19 cellular contexts compared by ENCODE assay signal in the genomic region with DNA sequence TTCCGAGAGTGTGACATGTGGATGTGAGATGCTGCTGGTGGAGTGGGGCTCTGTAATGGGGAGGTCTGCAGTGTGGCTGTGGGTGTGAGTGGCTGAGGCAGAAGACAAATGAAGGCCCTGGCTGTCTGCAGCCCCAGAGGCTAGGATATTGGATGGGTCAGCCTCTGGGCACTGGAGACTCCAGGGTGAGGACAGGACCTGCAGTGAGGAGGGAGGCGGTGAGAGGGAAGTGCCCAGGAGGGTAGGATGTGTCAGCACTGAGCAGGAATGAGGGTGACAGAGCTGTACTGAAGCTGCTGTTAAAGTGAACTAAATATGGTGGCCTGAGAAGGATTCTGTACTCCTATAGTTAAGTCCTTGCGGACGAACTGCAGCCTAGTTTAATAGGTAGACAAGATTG. TPM values are rescaled to one million over a fixed set of nuclear protein-coding genes. Genes with fewer than 3 reads are reported as not detected.
DNase-seq lines count a peak whose midpoint lies in the region; ATAC-seq, FAIRE-seq and TF ChIP-seq lines count a peak whose summit lies in the region.
"Had no signal": no experiment of that assay in that cellular context is flagged by ENCODE, and none has a peak within 500 bp of the region (broad histone marks: within the 10 kb centered on the region; RNA-seq: fewer than 3 reads in every experiment).

No MANE protein-coding gene starts in this region.

- H3K9ac ChIP-seq in H1 (replicated peaks in 1 of 4; ENCODE audit: extremely low read depth in 1 of 4, low read depth in 3 of 4, low read length in 3 of 4): no peak overlapping the region

- no peaks in the 10 kb centered on the region for H3K79me2 ChIP-seq in H1 (ENCODE audit: control insufficient read depth in 1 of 2, insufficient read depth in 2 of 2, low read length in 2 of 2)

- no peak for TF ChIP-seq EP300 in H1 (IDR thresholded peaks at IDR 0.05; ENCODE audit: borderline replicate concordance in 1 of 2, low read depth in 2 of 2, low read length in 2 of 2)

- H2BK15ac ChIP-seq in H1 (ENCODE audit: low read length): no peak overlapping the region

- ATAC-seq in mucosa of descending colon (peak; percentile 16), GM18517 (IDR thresholded peaks at IDR 0.05; ENCODE audit: unreplicated experiment) (no peak)

- H3K27me3 ChIP-seq in cardiac muscle cell: no peaks in the 10 kb centered on the region
- H3K27me3 ChIP-seq in right atrium auricular region: no peaks in the 10 kb centered on the region
- H3K27me3 ChIP-seq in H1 (replicated peaks in 1 of 4; ENCODE audit: control insufficient read depth in 3 of 4, extremely low read depth in 1 of 4, insufficient read depth in 3 of 4, low read length in 3 of 4): no peaks in the 10 kb centered on the region

- peaks cover 2% of the 10 kb centered on the region; the same call in 1 of the 2 replicates for H3K23me2 ChIP-seq in H1 (ENCODE audit: low read depth, low read length)

- no peak for FAIRE-seq in H1 (lab: Jason Lieb, UNC)
- FAIRE-seq: A549, D721Med, GM12892, GM18507, H54 had no signal

- no peak overlapping the region for H3K4ac ChIP-seq in H1 (replicated peaks; ENCODE audit: insufficient read length, low read depth, low read length)

- no peak overlapping the region for H3K56ac ChIP-seq in H1 (replicated peaks; ENCODE audit: insufficient read length, low read depth, low read length)

- H2BK12ac ChIP-seq in H1 (ENCODE audit: low read depth, low read length): no peak overlapping the region

- POLR2A ChIA-PET in H1 (lab: Charles Lee; ENCODE audit: partially characterized antibody): interaction anchor here (1.0 kb wide), 1 partner anchor 29 kb away, joined by 3 read pairs; no protein-coding TSS in a partner anchor

- H3K4me3 ChIP-seq in cardiac muscle cell: no peak overlapping the region
- no peak overlapping the region for H3K4me3 ChIP-seq in right atrium auricular region
- no peak overlapping the region for H3K4me3 ChIP-seq in H1 (ENCODE audit: extremely low read depth in 1 of 4, insufficient read depth in 2 of 4, low read depth in 3 of 4, low read length in 4 of 4)
- no peak overlapping the region for H3K4me3 ChIP-seq in mucosa of descending colon
- H3K4me3 ChIP-seq: A549 had no signal

- H3K9me3 ChIP-seq in cardiac muscle cell (ENCODE audit: low read depth): no peaks in the 10 kb centered on the region
- no peaks in the 10 kb centered on the region for H3K9me3 ChIP-seq in right atrium auricular region
- no peaks in the 10 kb centered on the region for H3K9me3 ChIP-seq in H1 (ENCODE audit: insufficient read depth in 2 of 2, low read depth in 1 of 2, low read length in 1 of 2)
- H3K9me3 ChIP-seq in mucosa of descending colon: no peaks in the 10 kb centered on the region
- H3K9me3 ChIP-seq: A549, Caco-2 had no signal

- no peak overlapping the region for H2AK5ac ChIP-seq in H1 (ENCODE audit: low read depth, low read length)

- no peak for TF ChIP-seq POLR2A in H1 (IDR thresholded peaks at IDR 0.05; ENCODE audit: control extremely low read depth in 1 of 2, low read depth in 2 of 2, low read length in 2 of 2)

- no peak overlapping the region for H3K14ac ChIP-seq in H1 (ENCODE audit: insufficient read length)

- no peak overlapping the region for H2BK20ac ChIP-seq in H1 (ENCODE audit: low read length)

- no peak for TF ChIP-seq RAD21 in H1 (IDR thresholded peaks at IDR 0.05 in 1 of 2, conservative IDR thresholded peaks at IDR 0.05 in 1 of 2; ENCODE audit: low read depth in 2 of 2, low read length in 2 of 2)

- no peak overlapping the region for H4K8ac ChIP-seq in H1 (ENCODE audit: extremely low read depth, insufficient read depth, low read length)

- H3K4me1 ChIP-seq in cardiac muscle cell (ENCODE audit: low read depth): peaks cover 11% of the 10 kb centered on the region
- H3K4me1 ChIP-seq in right atrium auricular region: no peaks in the 10 kb centered on the region
- H3K4me1 ChIP-seq in H1 (replicated peaks in 1 of 4; ENCODE audit: control insufficient read depth in 3 of 4, insufficient read depth in 4 of 4, low read length in 3 of 4): no peaks in the 10 kb centered on the region; a peak in 2 of 7 replicates
- no peaks in the 10 kb centered on the region for H3K4me1 ChIP-seq in mucosa of descending colon (ENCODE audit: low read depth)
- H3K4me1 ChIP-seq: A549 had no signal

- H3K4me2 ChIP-seq in H1 (ENCODE audit: insufficient read depth in 1 of 2, low read depth in 2 of 2, low read length in 2 of 2): no peak overlapping the region
- H3K4me2 ChIP-seq: A549 had no signal

- DNase-seq in cardiac muscle cell (ENCODE audit: low read depth in 1 of 2, low spot score in 1 of 2): peak in 1 of 2 donors; percentile 19
- DNase-seq in right atrium auricular region (ENCODE audit: low spot score): no peak
- DNase-seq in H1 (ENCODE audit: low read depth in 1 of 2, low spot score in 2 of 2): no peak
- no peak for DNase-seq in mucosa of descending colon
- DNase-seq in NCI-H526 treated with DMSO at 0.1 percent for 48 hours (lab: John Stamatoyannopoulos, UW): no peak
- no peak for DNase-seq in retina
- DNase-seq: AML-193; Caco-2; CD4-positive, alpha-beta T cell; GDM1; HCEC 1CT had no signal

- no peak overlapping the region for H2AFZ ChIP-seq in H1 (ENCODE audit: low read length)

- TF ChIP-seq CTCF in cardiac muscle cell (IDR thresholded peaks at IDR 0.05; ENCODE audit: low read depth, low read length) (no peak), right atrium auricular region (IDR thresholded peaks at IDR 0.05) (no peak), H1 (IDR thresholded peaks at IDR 0.05; ENCODE audit: control extremely low read depth in 1 of 3, insufficient read depth in 1 of 3, low read depth in 1 of 3, low read length in 3 of 3) (no peak), mucosa of descending colon (IDR thresholded peaks at IDR 0.05) (no peak)

- peak overlapping the region; percentile 25 for H4K91ac ChIP-seq in H1 (replicated peaks; ENCODE audit: insufficient read length, low read length)

- H4K5ac ChIP-seq in H1 (ENCODE audit: insufficient read length, low read depth, low read length): no peak overlapping the region

- no peak overlapping the region for H2BK5ac ChIP-seq in H1 (ENCODE audit: low read depth, low read length)

- no peaks in the 10 kb centered on the region for H3K36me3 ChIP-seq in cardiac muscle cell
- H3K36me3 ChIP-seq in right atrium auricular region: no peaks in the 10 kb centered on the region
- no peaks in the 10 kb centered on the region for H3K36me3 ChIP-seq in H1 (ENCODE audit: control insufficient read depth in 2 of 4, insufficient read depth in 4 of 4, low read length in 3 of 4)
- no peaks in the 10 kb centered on the region for H3K36me3 ChIP-seq in mucosa of descending colon (ENCODE audit: low read depth)

- CTCF ChIA-PET in H1 (lab: Charles Lee; ENCODE audit: partially characterized antibody): interaction anchor here (0.6 to 3.5 kb wide), 3 partner anchors 11 to 269 kb away, joined by 3 to 11 read pairs (median 4); no protein-coding TSS in a partner anchor

- H2BK120ac ChIP-seq in H1 (replicated peaks; ENCODE audit: low read depth, low read length): no peak overlapping the region

- H3K18ac ChIP-seq in H1 (ENCODE audit: extremely low read depth, low read length): peak overlapping the region; percentile 2; the same call in 1 of the 2 replicates

- no peaks in the 10 kb centered on the region for H4K20me1 ChIP-seq in H1 (replicated peaks in 1 of 2; ENCODE audit: control insufficient read depth in 1 of 2, insufficient read depth in 2 of 2, low read length in 2 of 2)

- intact Hi-C loops in mucosa of descending colon (cut with DNase I, micrococcal nuclease): no loop called here

- H3K27ac ChIP-seq in cardiac muscle cell (peak overlapping the region; percentile 5), right atrium auricular region (no peak overlapping the region), H1 (ENCODE audit: low read depth, low read length) (no peak overlapping the region)
- H3K27ac ChIP-seq: 22Rv1, A549, C4-2B had no signal

- H3K23ac ChIP-seq in H1 (ENCODE audit: insufficient read length): no peak overlapping the region

- WGBS in H1 (ENCODE audit: extremely low coverage in 1 of 2, insufficient coverage in 1 of 2, insufficient read length in 1 of 2, insufficient replicate concordance in 2 of 2, low coverage in 1 of 2, low lambda C conversion rate in 2 of 2, missing lambda C conversion rate in 1 of 2), 2 experiments: 87% methylated on average over 4 of the region's 4 CpGs; no CpG with 5 or more reads in 1 of the 2 experiments

- H3K79me1 ChIP-seq in H1 (ENCODE audit: low read depth, low read length): no peaks in the 10 kb centered on the region

TF ChIP-seq in H1, 55 proteins besides CTCF, POLR2A, EP300 and RAD21 (continues in another document):
- TF ChIP-seq KDM5A (IDR thresholded peaks at IDR 0.05; ENCODE audit: low read length): no peak
- TF ChIP-seq ASH2L (IDR thresholded peaks at IDR 0.05; ENCODE audit: low read length): no peak
- no peak for TF ChIP-seq RFX5 (IDR thresholded peaks at IDR 0.05; ENCODE audit: borderline replicate concordance, low read depth, low read length)
- TF ChIP-seq TAF7 (optimal IDR thresholded peaks at IDR 0.05; ENCODE audit: borderline replicate concordance, low read depth, low read length): no peak
- TF ChIP-seq SIX5 (IDR thresholded peaks at IDR 0.05; ENCODE audit: low read depth, low read length): no peak
- no peak for TF ChIP-seq CBX5 (IDR thresholded peaks at IDR 0.05; ENCODE audit: low read depth, low read length)
- TF ChIP-seq CBX8 (IDR thresholded peaks at IDR 0.05; ENCODE audit: borderline replicate concordance, low read depth, low read length): no peak
- no peak for TF ChIP-seq MAFK (IDR thresholded peaks at IDR 0.05; ENCODE audit: low read depth, low read length)
- TF ChIP-seq TCF12 (IDR thresholded peaks at IDR 0.05; ENCODE audit: low read depth, low read length): no peak
- TF ChIP-seq RNF2 (IDR thresholded peaks at IDR 0.05; ENCODE audit: borderline replicate concordance, low read depth, low read length, missing control alignments, poor library complexity, severe bottlenecking): no peak
- no peak for TF ChIP-seq RBBP5 (IDR thresholded peaks at IDR 0.05; ENCODE audit: borderline replicate concordance, low read depth, low read length)
- TF ChIP-seq CHD2 (IDR thresholded peaks at IDR 0.05; ENCODE audit: low read length): no peak

RNA-seq across cellular contexts. Expression of a gene that starts 27.3 kb away (rescaled TPM):
- 16.6 and 24.3 TPM in 2 replicates for total RNA-seq in cardiac muscle cell
- 11.0 and 22.7 TPM in 2 replicates for polyA plus RNA-seq in cardiac muscle cell
- 10 to 100 TPM in 1 of 2 donors, 1 to 10 TPM in 1; 7.5 to 14.5 TPM for total RNA-seq in right atrium auricular region
- total RNA-seq in H1 (2021; fragmentation: NEBNext Ultra II Directional; extraction: Animal tissue kit (Norgen Biotek cat#: 25700)): 17.6 and 19.4 TPM in 2 replicates
- 16.8 and 20.6 TPM in 2 replicates for polyA plus RNA-seq in H1 (2011; rRNA removed)
- polyA plus RNA-seq in H1 (2011; cell fraction: cytosol; rRNA removed): 18.1 TPM
- 30.8 TPM for polyA plus RNA-seq in H1 (2011; cell fraction: nucleus; rRNA removed)
- 18.8 to 25.9 TPM (median 21.0 TPM) in 4 replicates for polyA plus RNA-seq in H1 (2012, experiment 1 of 2)
- polyA plus RNA-seq in H1 (2012, experiment 2 of 2): 5.4 TPM
- 16.3 TPM for polyA plus RNA-seq in H1 (2013, experiment 1 of 2)
- polyA plus RNA-seq in H1 (2013, experiment 2 of 2): 20.1 TPM
- 42.6 and 54.1 TPM in 2 replicates for polyA minus RNA-seq in H1 (2011; rRNA and poly(A)+ RNA removed)
- polyA minus RNA-seq in H1 (2011; cell fraction: cytosol; rRNA and poly(A)+ RNA removed): 22.2 TPM
- polyA minus RNA-seq in H1 (2011; cell fraction: nucleus; rRNA and poly(A)+ RNA removed): 28.9 TPM
- 10 to 100 TPM in 2 of 3 donors, 1 to 10 TPM in 1; 9.9 to 13.7 (median 10.5) TPM for total RNA-seq in mucosa of descending colon
